8 cellular contexts compared by ENCODE assay signal in genomic region chr7:100705341-100705752, GRCh38. TPM values are rescaled to one million over a fixed set of nuclear protein-coding genes. Genes with fewer than 3 reads are reported as not detected.
DNase-seq lines count a peak whose midpoint lies in the region; ATAC-seq and TF ChIP-seq lines count a peak whose summit lies in the region.

No MANE protein-coding gene starts in this region.

- peaks cover 4% of the 10 kb centered on the region for H3K36me3 Mint-ChIP-seq in activated T-helper 1 cell treated with anti-CD3 and anti-CD28 coated beads, Interleukin-12 subunit alpha, Interleukin-12 subunit beta, Interleukin-2, Interleukin-4 antibody, amounts not matched to agents 30 ng/mL and 10 ng/mL and 1 ng/mL, durations not matched to agents 14 hours and 24 hours and 36 hours (ENCODE audit: low read depth)
- H3K36me3 Mint-ChIP-seq in naive thymus-derived CD4-positive, alpha-beta T cell, result peaks cover 0 to 5% (median 0%) of the 10 kb centered on the region in 5 donors

- peak; percentile 68 to 84 for TF ChIP-seq CTCF in fibroblast of lung (conservative IDR thresholded peaks at IDR 0.05 in 1 of 2, IDR thresholded peaks at IDR 0.05 in 1 of 2; ENCODE audit: low read depth in 1 of 2, low read length in 2 of 2)

- peak overlapping the region; percentile 98 for H3K27ac Mint-ChIP-seq in activated T-helper 1 cell treated with anti-CD3 and anti-CD28 coated beads, Interleukin-12 subunit alpha, Interleukin-12 subunit beta, Interleukin-2, Interleukin-4 antibody, amounts not matched to agents 30 ng/mL and 10 ng/mL and 1 ng/mL, durations not matched to agents 14 hours and 24 hours and 36 hours
- peak overlapping the region in 8 of 9 donors; percentile 88 to 96 (median 92) for H3K27ac Mint-ChIP-seq in naive thymus-derived CD4-positive, alpha-beta T cell

- no peaks in the 10 kb centered on the region for H4K20me1 ChIP-seq in fibroblast of lung (ENCODE audit: control insufficient read depth, extremely low read depth, insufficient read depth, low read length)

- H3K79me2 ChIP-seq in fibroblast of lung (ENCODE audit: control insufficient read depth, insufficient read depth, low read length), result peaks cover 13% of the 10 kb centered on the region

- DNase-seq in D341Med (ENCODE audit: low spot score), result peak; percentile 91
- DNase-seq in HPDE6-E6E7 (ENCODE audit: extremely low spot score), result peak; percentile 83
- peak; percentile 93 for DNase-seq in OCI-M1 (lab: John Stamatoyannopoulos, UW)
- peak; percentile 74 for DNase-seq in activated T-helper 1 cell treated with anti-CD3 and anti-CD28 coated beads, Interleukin-12 subunit alpha, Interleukin-12 subunit beta, Interleukin-2, Interleukin-4 antibody, amounts not matched to agents 30 ng/mL and 10 ng/mL and 1 ng/mL, durations not matched to agents 14 hours and 24 hours and 36 hours (ENCODE audit: low spot score)
- peak; percentile 58 to 65 for DNase-seq in fibroblast of lung (ENCODE audit: low read depth in 2 of 2)
- DNase-seq in naive thymus-derived CD4-positive, alpha-beta T cell, result peak; percentile 53 to 87 (median 72)
- peak; percentile 62 for DNase-seq in stimulated activated naive CD4-positive, alpha-beta T cell treated with Interleukin-2 at 50 U/mL for 16 hours (lab: John Stamatoyannopoulos, UW)

- peak overlapping the region; percentile 98 for H3K4me3 Mint-ChIP-seq in activated T-helper 1 cell treated with anti-CD3 and anti-CD28 coated beads, Interleukin-12 subunit alpha, Interleukin-12 subunit beta, Interleukin-2, Interleukin-4 antibody, amounts not matched to agents 30 ng/mL and 10 ng/mL and 1 ng/mL, durations not matched to agents 14 hours and 24 hours and 36 hours
- peak overlapping the region; percentile 88 to 97 (median 95) for H3K4me3 Mint-ChIP-seq in naive thymus-derived CD4-positive, alpha-beta T cell

- peak overlapping the region; percentile 74 for H3K9ac ChIP-seq in fibroblast of lung (ENCODE audit: insufficient read depth, low read length)

- peaks cover 13% of the 10 kb centered on the region for H3K27me3 Mint-ChIP-seq in activated T-helper 1 cell treated with anti-CD3 and anti-CD28 coated beads, Interleukin-12 subunit alpha, Interleukin-12 subunit beta, Interleukin-2, Interleukin-4 antibody, amounts not matched to agents 30 ng/mL and 10 ng/mL and 1 ng/mL, durations not matched to agents 14 hours and 24 hours and 36 hours (ENCODE audit: insufficient read depth)
- peaks cover 0 to 16% (median 4%) of the 10 kb centered on the region in 5 donors for H3K27me3 Mint-ChIP-seq in naive thymus-derived CD4-positive, alpha-beta T cell

- POLR2A ChIA-PET in naive thymus-derived CD4-positive, alpha-beta T cell (lab: Charles Lee), result interaction anchor here (0.6 to 2.0 kb wide), 21 partner anchors 8 to 276 kb away, joined by 3 to 32 read pairs (median 6); partner anchors contain the start of genes FBXO24, GIGYF1, LRCH4 and MEPCE

- H3K27me3 ChIP-seq in fibroblast of lung (ENCODE audit: control insufficient read depth, insufficient read depth, low read length), result peaks cover 6% of the 10 kb centered on the region
- H3K27me3 ChIP-seq in naive thymus-derived CD4-positive, alpha-beta T cell (ENCODE audit: control insufficient read depth in 2 of 2, insufficient read depth in 2 of 2, low read length in 2 of 2), result no peaks in the 10 kb centered on the region

- intact Hi-C loops in activated T-helper 1 cell treated with anti-CD3 and anti-CD28 coated beads, Interleukin-12 subunit alpha, Interleukin-12 subunit beta, Interleukin-2, Interleukin-4 antibody, amounts not matched to agents 30 ng/mL and 10 ng/mL and 1 ng/mL, durations not matched to agents 14 hours and 24 hours and 36 hours (cut with micrococcal nuclease), result loop anchor here (1.0 to 10.0 kb wide), 11 partner anchors 10 to 604 kb away; partner anchors contain the start of genes AP4M1, FBXO24, GNB2 and LRCH4
- intact Hi-C loops in naive thymus-derived CD4-positive, alpha-beta T cell (cut with micrococcal nuclease), result loop anchor here (1.0 to 5.0 kb wide), 11 partner anchors 11 to 604 kb away; partner anchors contain the start of genes GIGYF1 (in 2 of the 2), GNB2 (in 2 of the 2), SLC12A9 (in 2 of the 2) and AP4M1 (in 1 of the 2)

- peaks cover 2% of the 10 kb centered on the region for H3K36me3 ChIP-seq in fibroblast of lung (ENCODE audit: control insufficient read depth, insufficient read depth, low read length)
- H3K36me3 ChIP-seq in naive thymus-derived CD4-positive, alpha-beta T cell (ENCODE audit: control insufficient read depth in 2 of 3, insufficient read depth in 3 of 3, low read length in 3 of 3), result peaks cover 0 to 8% (median 0%) of the 10 kb centered on the region in 3 experiments

- no peaks in the 10 kb centered on the region for H3K4me1 ChIP-seq in fibroblast of lung (ENCODE audit: control insufficient read depth, extremely low read depth, insufficient read depth, low read length)
- peaks cover 9 to 12% of the 10 kb centered on the region in 2 donors for H3K4me1 ChIP-seq in naive thymus-derived CD4-positive, alpha-beta T cell (ENCODE audit: control insufficient read depth in 2 of 2, insufficient read depth in 2 of 2, low read length in 2 of 2)

- peak overlapping the region; percentile 49 to 93 (median 66) for H3K4me3 ChIP-seq in fibroblast of lung (replicated peaks in 1 of 4; ENCODE audit: control extremely low read depth in 1 of 4, insufficient read depth in 1 of 4, low read depth in 3 of 4, low read length in 4 of 4)
- peak overlapping the region; percentile 85 for H3K4me3 ChIP-seq in naive thymus-derived CD4-positive, alpha-beta T cell (ENCODE audit: low read length)

- H3K27ac ChIP-seq in fibroblast of lung (ENCODE audit: insufficient read depth, low read length), result peak overlapping the region; percentile 73
- peak overlapping the region; percentile 91 for H3K27ac ChIP-seq in naive thymus-derived CD4-positive, alpha-beta T cell (ENCODE audit: low read depth, low read length)

- peak overlapping the region; percentile 96 for H3K4me2 ChIP-seq in fibroblast of lung (ENCODE audit: extremely low read depth, insufficient read depth, low read length)

- CTCF ChIA-PET in naive thymus-derived CD4-positive, alpha-beta T cell (lab: Charles Lee), result interaction anchor here (0.7 to 3.0 kb wide), 25 partner anchors 9 to 353 kb away, joined by 3 to 37 read pairs (median 5); partner anchors contain the start of genes GIGYF1, GNB2, MOSPD3 and SLC12A9

- peak overlapping the region; percentile 88 for H2AFZ ChIP-seq in fibroblast of lung (ENCODE audit: low read length)

- ATAC-seq in GM19468 (IDR thresholded peaks at IDR 0.05; ENCODE audit: extremely low read depth, unreplicated experiment), result peak; percentile 17
- ATAC-seq in naive thymus-derived CD4-positive, alpha-beta T cell, result peak; percentile 73

- peaks cover 7% of the 10 kb centered on the region for H3K4me1 Mint-ChIP-seq in activated T-helper 1 cell treated with anti-CD3 and anti-CD28 coated beads, Interleukin-12 subunit alpha, Interleukin-12 subunit beta, Interleukin-2, Interleukin-4 antibody, amounts not matched to agents 30 ng/mL and 10 ng/mL and 1 ng/mL, durations not matched to agents 14 hours and 24 hours and 36 hours (ENCODE audit: low read depth)
- H3K4me1 Mint-ChIP-seq in naive thymus-derived CD4-positive, alpha-beta T cell, result peaks cover 8 to 15% (median 13%) of the 10 kb centered on the region in 7 donors

- H3K9me3 Mint-ChIP-seq in activated T-helper 1 cell treated with anti-CD3 and anti-CD28 coated beads, Interleukin-12 subunit alpha, Interleukin-12 subunit beta, Interleukin-2, Interleukin-4 antibody, amounts not matched to agents 30 ng/mL and 10 ng/mL and 1 ng/mL, durations not matched to agents 14 hours and 24 hours and 36 hours, result no peaks in the 10 kb centered on the region
- no peaks in the 10 kb centered on the region for H3K9me3 Mint-ChIP-seq in naive thymus-derived CD4-positive, alpha-beta T cell

- no peaks in the 10 kb centered on the region for H3K9me3 ChIP-seq in fibroblast of lung (ENCODE audit: control insufficient read depth, insufficient read depth, low read depth, low read length)
- no peaks in the 10 kb centered on the region for H3K9me3 ChIP-seq in naive thymus-derived CD4-positive, alpha-beta T cell (ENCODE audit: control insufficient read depth in 2 of 3, low read length in 3 of 3)

RNA-seq across cellular contexts. Expression of gene POP7, which starts 0.6 kb away (rescaled TPM):
- 82.7 and 84.4 TPM in 2 replicates for total RNA-seq in activated T-helper 1 cell treated with anti-CD3 and anti-CD28 coated beads, Interleukin-12 subunit alpha, Interleukin-12 subunit beta, Interleukin-2, Interleukin-4 antibody, amounts not matched to agents 30 ng/mL and 10 ng/mL and 1 ng/mL, durations not matched to agents 14 hours and 24 hours and 36 hours
- 31.1 and 31.9 TPM in 2 replicates for total RNA-seq in fibroblast of lung
- polyA plus RNA-seq in fibroblast of lung, result 19.4 and 22.9 TPM in 2 replicates
- polyA plus RNA-seq in fibroblast of lung (2012), result 39.7 and 55.9 TPM in 2 replicates
- 14.0 and 18.3 TPM in 2 replicates for polyA minus RNA-seq in fibroblast of lung (ENCODE audit: low replicate concordance)
- 10 to 100 TPM in 4 of 5 experiments, 1 to 10 TPM in 1; 8.9 to 38.2 (median 15.0) TPM for total RNA-seq in naive thymus-derived CD4-positive, alpha-beta T cell
- polyA plus RNA-seq in naive thymus-derived CD4-positive, alpha-beta T cell, result 10 to 100 TPM; 37.3 to 56.4 TPM

RNA-seq across cellular contexts. Expression of gene GIGYF1, which starts 11.3 kb away (rescaled TPM):
- 49.1 and 53.8 TPM in 2 replicates for total RNA-seq in activated T-helper 1 cell treated with anti-CD3 and anti-CD28 coated beads, Interleukin-12 subunit alpha, Interleukin-12 subunit beta, Interleukin-2, Interleukin-4 antibody, amounts not matched to agents 30 ng/mL and 10 ng/mL and 1 ng/mL, durations not matched to agents 14 hours and 24 hours and 36 hours
- total RNA-seq in fibroblast of lung, result 14.4 and 15.9 TPM in 2 replicates
- polyA plus RNA-seq in fibroblast of lung, result 3.8 and 4.0 TPM in 2 replicates
- polyA plus RNA-seq in fibroblast of lung (2012), result 9.1 and 9.9 TPM in 2 replicates
- 11.7 and 14.2 TPM in 2 replicates for polyA minus RNA-seq in fibroblast of lung (ENCODE audit: low replicate concordance)
- 100 to 1,000 TPM in 2 of 5 experiments, 10 to 100 TPM in 3; 48.3 to 125 (median 91.4) TPM for total RNA-seq in naive thymus-derived CD4-positive, alpha-beta T cell
- 1 to 10 TPM; 1.4 to 2.9 TPM for polyA plus RNA-seq in naive thymus-derived CD4-positive, alpha-beta T cell

RNA-seq across cellular contexts. Expression of gene EPO, which starts 14.9 kb away (rescaled TPM):
- not detected in 2 replicates for total RNA-seq in activated T-helper 1 cell treated with anti-CD3 and anti-CD28 coated beads, Interleukin-12 subunit alpha, Interleukin-12 subunit beta, Interleukin-2, Interleukin-4 antibody, amounts not matched to agents 30 ng/mL and 10 ng/mL and 1 ng/mL, durations not matched to agents 14 hours and 24 hours and 36 hours
- not detected in 2 replicates for total RNA-seq in fibroblast of lung
- not detected in 2 replicates for polyA plus RNA-seq in fibroblast of lung
- polyA plus RNA-seq in fibroblast of lung (2012), result not detected in 2 replicates
- not detected in 2 replicates for polyA minus RNA-seq in fibroblast of lung (ENCODE audit: low replicate concordance)
- not detected for total RNA-seq in naive thymus-derived CD4-positive, alpha-beta T cell
- not detected for polyA plus RNA-seq in naive thymus-derived CD4-positive, alpha-beta T cell

RNA-seq across cellular contexts. Expression of gene ZAN, which starts 28.0 kb away (rescaled TPM):
- total RNA-seq in activated T-helper 1 cell treated with anti-CD3 and anti-CD28 coated beads, Interleukin-12 subunit alpha, Interleukin-12 subunit beta, Interleukin-2, Interleukin-4 antibody, amounts not matched to agents 30 ng/mL and 10 ng/mL and 1 ng/mL, durations not matched to agents 14 hours and 24 hours and 36 hours, result not detected in 2 replicates
- not detected in 2 replicates for total RNA-seq in fibroblast of lung
- polyA plus RNA-seq in fibroblast of lung, result not detected in 2 replicates
- polyA plus RNA-seq in fibroblast of lung (2012), result not detected in 2 replicates
- not detected in 2 replicates for polyA minus RNA-seq in fibroblast of lung (ENCODE audit: low replicate concordance)
- total RNA-seq in naive thymus-derived CD4-positive, alpha-beta T cell, result not detected
- not detected for polyA plus RNA-seq in naive thymus-derived CD4-positive, alpha-beta T cell

RNA-seq across cellular contexts. Expression of gene GNB2, which starts 31.8 kb away (rescaled TPM):
- total RNA-seq in activated T-helper 1 cell treated with anti-CD3 and anti-CD28 coated beads, Interleukin-12 subunit alpha, Interleukin-12 subunit beta, Interleukin-2, Interleukin-4 antibody, amounts not matched to agents 30 ng/mL and 10 ng/mL and 1 ng/mL, durations not matched to agents 14 hours and 24 hours and 36 hours, result 218 and 221 TPM in 2 replicates
- total RNA-seq in fibroblast of lung, result 64.5 and 85.2 TPM in 2 replicates
- polyA plus RNA-seq in fibroblast of lung, result 145 and 170 TPM in 2 replicates
- 257 and 351 TPM in 2 replicates for polyA plus RNA-seq in fibroblast of lung (2012)
- 655 and 673 TPM in 2 replicates for polyA minus RNA-seq in fibroblast of lung (ENCODE audit: low replicate concordance)
- 100 to 1,000 TPM in 4 of 5 experiments, 10 to 100 TPM in 1; 98.2 to 215 (median 132) TPM for total RNA-seq in naive thymus-derived CD4-positive, alpha-beta T cell
- 10 to 100 TPM; 35.8 to 53.2 TPM for polyA plus RNA-seq in naive thymus-derived CD4-positive, alpha-beta T cell

Comparison
In these comparisons a context has a peak if more than half of its experiments do, and no peak if none do; other contexts are left out.
1. Peak in every context shown above with its lines: DNase-seq, ATAC-seq, H3K4me3 ChIP-seq and H3K27ac ChIP-seq.